Comparison of ENCODE assay signal across 18 cellular contexts in the genomic region with DNA sequence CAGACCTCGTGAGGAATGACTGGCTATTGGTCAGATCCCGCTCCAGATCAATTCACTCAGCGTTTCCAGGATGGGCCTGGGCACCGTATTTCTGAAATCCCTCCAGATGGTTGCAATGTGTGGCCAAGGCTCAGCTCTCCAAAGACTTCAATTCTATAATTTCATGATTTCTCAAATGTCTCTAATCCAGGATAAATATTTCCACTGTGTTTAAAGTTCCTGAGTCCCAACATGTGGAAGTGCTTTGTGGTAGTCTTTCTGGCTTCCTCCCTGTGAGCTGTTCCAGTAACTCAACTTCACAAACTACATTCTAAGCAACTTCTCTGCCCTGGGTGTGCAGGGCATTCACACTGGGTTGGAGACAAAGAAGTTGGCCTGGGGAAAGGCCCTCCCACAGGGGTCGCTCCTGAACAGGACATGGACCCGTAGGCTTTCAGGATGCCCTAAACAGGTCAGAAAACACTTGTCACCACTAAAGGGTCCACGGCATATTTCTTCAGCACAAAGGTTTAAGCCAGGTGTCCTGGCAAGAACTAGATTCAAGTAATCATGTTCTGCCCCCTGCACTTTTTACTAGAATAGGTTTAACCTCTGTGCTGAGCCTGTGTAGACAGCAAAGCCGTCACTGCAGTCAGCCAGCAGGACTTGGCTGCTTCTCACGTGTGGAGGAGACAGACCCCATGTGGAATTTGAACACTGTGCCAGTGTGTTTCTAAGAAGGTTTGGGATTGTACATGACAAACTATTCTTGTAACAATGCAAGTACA.
A peak's percentile ranks its signal among the peaks of the same experiment; 100 is the strongest.
DNase-seq lines count a peak whose midpoint lies in the region; ATAC-seq and TF ChIP-seq lines count a peak whose summit lies in the region.
"Had no signal": no experiment of that assay in that cellular context is flagged by ENCODE, and none has a peak within 500 bp of the region (broad histone marks: within the 10 kb centered on the region; RNA-seq: fewer than 3 reads in every experiment).

No MANE protein-coding gene starts in this region.

- no peak overlapping the region for H4K8ac ChIP-seq in mesendoderm (ENCODE audit: low read depth, low read length)

- no peak overlapping the region for H2BK120ac ChIP-seq in mesendoderm (ENCODE audit: low read depth, low read length)

- H3K4ac ChIP-seq in mesendoderm (ENCODE audit: low read depth, low read length), result no peak overlapping the region

- intact Hi-C loops in heart right ventricle (cut with DNase I) (no loop called here), left ventricle myocardium inferior (cut with micrococcal nuclease) (no loop called here), natural killer cell (cut with micrococcal nuclease) (no loop called here)

- H3K27me3 ChIP-seq in heart right ventricle, result no peaks in the 10 kb centered on the region
- no peaks in the 10 kb centered on the region for H3K27me3 ChIP-seq in left ventricle myocardium inferior (ENCODE audit: low read depth)
- H3K27me3 ChIP-seq in mesendoderm (ENCODE audit: insufficient read depth, low read length, poor library complexity), result no peaks in the 10 kb centered on the region
- H3K27me3 ChIP-seq: cardiac muscle cell, stomach had no signal

- peaks cover 0 to 9% (median 0%) of the 10 kb centered on the region in 11 donors for H3K9me3 ChIP-seq in heart right ventricle
- no peaks in the 10 kb centered on the region for H3K9me3 ChIP-seq in left ventricle myocardium inferior (replicated peaks)
- H3K9me3 ChIP-seq: stomach had no signal

- H3K36me3 Mint-ChIP-seq in brain (no peaks in the 10 kb centered on the region), natural killer cell (no peaks in the 10 kb centered on the region)
- H3K36me3 Mint-ChIP-seq: activated CD8-positive, alpha-beta memory T cell treated with anti-CD3 and anti-CD28 coated beads, Interleukin-2, amount 10 ng/mL, durations not matched to agents 7 days and 5 days; CD4-positive, alpha-beta memory T cell had no signal

- H3K27ac Mint-ChIP-seq in brain (peak overlapping the region in 3 of 5 experiments; percentile 35 to 71 (median 49)), natural killer cell (no peak overlapping the region)
- H3K27ac Mint-ChIP-seq: activated CD8-positive, alpha-beta memory T cell treated with anti-CD3 and anti-CD28 coated beads, Interleukin-2, amount 10 ng/mL, durations not matched to agents 7 days and 5 days; activated naive CD8-positive, alpha-beta T cell treated with anti-CD3 and anti-CD28 coated beads, Interleukin-2, amount 50 U/mL, for 24 hours had no signal

- H3K79me2 ChIP-seq in mesendoderm (ENCODE audit: control insufficient read depth, insufficient read depth, low read length), result no peaks in the 10 kb centered on the region

- no peak overlapping the region for H3K23ac ChIP-seq in mesendoderm (ENCODE audit: low read length)

- no peak overlapping the region for H2BK5ac ChIP-seq in mesendoderm (ENCODE audit: low read length)

- H3K4me3 Mint-ChIP-seq in brain (no peak overlapping the region), natural killer cell (no peak overlapping the region)
- H3K4me3 Mint-ChIP-seq: activated CD8-positive, alpha-beta memory T cell treated with anti-CD3 and anti-CD28 coated beads, Interleukin-2, amount 10 ng/mL, durations not matched to agents 7 days and 5 days; activated naive CD8-positive, alpha-beta T cell treated with anti-CD3 and anti-CD28 coated beads, Interleukin-2, amount 50 U/mL, for 24 hours; CD4-positive, alpha-beta memory T cell had no signal

- H3K4me1 ChIP-seq in heart right ventricle (peaks cover 0 to 31% (median 17%) of the 10 kb centered on the region in 9 donors), left ventricle myocardium inferior (peaks cover 7% of the 10 kb centered on the region), mesendoderm (ENCODE audit: control insufficient read depth, low read depth, low read length) (no peaks in the 10 kb centered on the region)

- ATAC-seq in heart right ventricle (peak in 6 of 8 donors; percentile 53 to 77 (median 72)), natural killer cell (no peak)
- ATAC-seq: activated CD8-positive, alpha-beta memory T cell treated with anti-CD3 and anti-CD28 coated beads, Interleukin-2, amount 10 ng/mL, durations not matched to agents 7 days and 5 days; activated naive CD8-positive, alpha-beta T cell treated with anti-CD3 and anti-CD28 coated beads, Interleukin-2, amount 50 U/mL, for 24 hours had no signal

- H3K4me1 Mint-ChIP-seq in brain (peaks cover 39% of the 10 kb centered on the region), natural killer cell (no peaks in the 10 kb centered on the region)
- H3K4me1 Mint-ChIP-seq: activated CD8-positive, alpha-beta memory T cell treated with anti-CD3 and anti-CD28 coated beads, Interleukin-2, amount 10 ng/mL, durations not matched to agents 7 days and 5 days; activated naive CD8-positive, alpha-beta T cell treated with anti-CD3 and anti-CD28 coated beads, Interleukin-2, amount 50 U/mL, for 24 hours; CD4-positive, alpha-beta memory T cell had no signal

- no peak overlapping the region for H3K4me3 ChIP-seq in heart right ventricle
- no peak overlapping the region for H3K4me3 ChIP-seq in left ventricle myocardium inferior
- no peak overlapping the region for H3K4me3 ChIP-seq in mesendoderm (ENCODE audit: low read length)
- H3K4me3 ChIP-seq: cardiac muscle cell, stomach had no signal

- H2BK15ac ChIP-seq in mesendoderm (replicated peaks; ENCODE audit: low read depth), result no peak overlapping the region

- H3K4me2 ChIP-seq in mesendoderm (ENCODE audit: low read length), result no peak overlapping the region

- TF ChIP-seq CTCF in heart right ventricle (IDR thresholded peaks at IDR 0.05), result no peak
- no peak for TF ChIP-seq CTCF in left ventricle myocardium inferior (IDR thresholded peaks at IDR 0.05; ENCODE audit: borderline replicate concordance)
- no peak for TF ChIP-seq CTCF in brain (conservative IDR thresholded peaks at IDR 0.05)
- TF ChIP-seq CTCF in natural killer cell (IDR thresholded peaks at IDR 0.05), result no peak

- no peak overlapping the region for H3K56ac ChIP-seq in mesendoderm (ENCODE audit: low read length)

- H3K27me3 Mint-ChIP-seq in brain (no peaks in the 10 kb centered on the region), natural killer cell (ENCODE audit: low read depth in 2 of 2) (no peaks in the 10 kb centered on the region)
- H3K27me3 Mint-ChIP-seq: activated CD8-positive, alpha-beta memory T cell treated with anti-CD3 and anti-CD28 coated beads, Interleukin-2, amount 10 ng/mL, durations not matched to agents 7 days and 5 days; activated naive CD8-positive, alpha-beta T cell treated with anti-CD3 and anti-CD28 coated beads, Interleukin-2, amount 50 U/mL, for 24 hours; CD4-positive, alpha-beta memory T cell had no signal

- H3K79me1 ChIP-seq in mesendoderm (ENCODE audit: low read length), result no peaks in the 10 kb centered on the region

- no peak overlapping the region for H3K18ac ChIP-seq in mesendoderm (ENCODE audit: low read length)

- H3K9me3 Mint-ChIP-seq in brain (peaks cover 0 to 7% (median 4%) of the 10 kb centered on the region in 5 experiments), natural killer cell (no peaks in the 10 kb centered on the region)
- H3K9me3 Mint-ChIP-seq: activated naive CD8-positive, alpha-beta T cell treated with anti-CD3 and anti-CD28 coated beads, Interleukin-2, amount 50 U/mL, for 24 hours had no signal

- H4K5ac ChIP-seq in mesendoderm (ENCODE audit: low read length), result no peak overlapping the region

- H3K36me3 ChIP-seq in heart right ventricle, result no peaks in the 10 kb centered on the region
- H3K36me3 ChIP-seq in left ventricle myocardium inferior, result no peaks in the 10 kb centered on the region
- H3K36me3 ChIP-seq in mesendoderm (ENCODE audit: control insufficient read depth, insufficient read depth, low read length), result no peaks in the 10 kb centered on the region
- H3K36me3 ChIP-seq: cardiac muscle cell, stomach had no signal

- DNase-seq in heart right ventricle, result no peak
- no peak for DNase-seq in left ventricle myocardium inferior
- peak; percentile 10 for DNase-seq in mesendoderm
- no peak for DNase-seq in natural killer cell
- DNase-seq in DMS 273 (lab: John Stamatoyannopoulos, UW; ENCODE audit: unreplicated experiment), result no peak
- DNase-seq in C1 segment of cervical spinal cord (lab: John Stamatoyannopoulos, UW), result no peak
- DNase-seq in AG08396 (ENCODE audit: low spot score), result no peak
- DNase-seq: activated CD4-positive, alpha-beta T cell treated with anti-CD3 and anti-CD28 coated beads for 4 hours; activated CD8-positive, alpha-beta memory T cell treated with anti-CD3 and anti-CD28 coated beads, Interleukin-2, amount 10 ng/mL, durations not matched to agents 7 days and 5 days; activated naive CD8-positive, alpha-beta T cell treated with anti-CD3 and anti-CD28 coated beads, Interleukin-2, amount 50 U/mL, for 24 hours; CD4-positive, alpha-beta memory T cell; dermis blood vessel endothelial cell; NCI-H2081; NCI-H446 treated with DMSO at 0.1 percent for 48 hours; stimulated activated CD4-positive, alpha-beta T cell treated with anti-CD3 and anti-CD28 coated beads, Interleukin-4, amount 100 ng/mL, for 1 hour; stomach had no signal

- WGBS in heart right ventricle, 2 donors, result 75 to 82% methylated on average over 9 of the region's 9 CpGs
- WGBS in mesendoderm (ENCODE audit: extremely low coverage, insufficient coverage, low lambda C conversion rate), result no CpG with 5 or more reads among the region's 9 CpGs

- no peak overlapping the region for H3K9ac ChIP-seq in mesendoderm (ENCODE audit: low read length)

- no peak overlapping the region for H2AK5ac ChIP-seq in mesendoderm (ENCODE audit: low read length)

- H3K27ac ChIP-seq in heart right ventricle (peak overlapping the region in 5 of 10 donors; percentile 11 to 67 (median 45)), left ventricle myocardium inferior (replicated peaks) (no peak overlapping the region), mesendoderm (ENCODE audit: low read depth, low read length) (no peak overlapping the region)
- H3K27ac ChIP-seq: cardiac muscle cell, stomach had no signal

Comparison
In these comparisons a context has a peak if more than half of its experiments do, and no peak if none do; other contexts are left out.
1. ATAC-seq: peak in heart right ventricle (6 of 8); none in natural killer cell (0 of 3).
2. H3K27ac Mint-ChIP-seq: peak in brain (3 of 5); none in natural killer cell (0 of 2).